Comparison of ENCODE assay signal across 10 cellular contexts in the genomic region with DNA sequence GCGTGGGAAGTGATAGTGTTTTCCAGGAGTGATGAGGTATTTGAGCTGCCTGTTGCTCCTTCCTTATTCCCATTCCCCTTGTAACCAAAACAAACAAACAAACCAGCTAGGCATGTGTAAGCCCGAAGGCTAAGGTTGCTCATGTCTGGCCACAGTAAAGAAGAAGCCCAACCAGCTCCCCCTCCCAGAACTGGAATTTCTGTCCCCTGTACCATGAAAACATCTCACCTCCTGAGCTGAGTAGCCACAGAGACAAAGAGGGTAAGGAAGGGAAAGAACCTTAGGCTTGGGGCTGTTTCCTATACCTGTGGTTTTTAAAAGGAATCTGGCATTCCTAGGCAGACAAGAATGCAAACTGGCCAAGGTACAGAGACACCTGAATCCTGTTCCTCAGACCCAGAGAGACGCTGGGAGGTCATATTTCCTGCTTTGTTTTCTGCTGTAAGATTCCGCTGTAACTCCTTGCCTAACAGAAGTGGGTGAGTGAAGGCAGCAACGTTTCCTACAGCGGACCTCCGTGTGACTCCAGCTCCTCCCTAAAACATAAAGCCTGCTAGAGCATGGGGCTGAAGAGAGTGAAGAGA. TPM values are rescaled to one million over a fixed set of nuclear protein-coding genes. Genes with fewer than 3 reads are reported as not detected.
A peak's percentile ranks its signal among the peaks of the same experiment; 100 is the strongest.
DNase-seq lines count a peak whose midpoint lies in the region; ATAC-seq and TF ChIP-seq lines count a peak whose summit lies in the region.
"Had no signal": no experiment of that assay in that cellular context is flagged by ENCODE, and none has a peak within 500 bp of the region (broad histone marks: within the 10 kb centered on the region; RNA-seq: fewer than 3 reads in every experiment).

No MANE protein-coding gene starts in this region.

- no peaks in the 10 kb centered on the region for H3K9me3 ChIP-seq in spleen

- peak overlapping the region in 5 of 8 donors; percentile 13 to 60 (median 55) for H3K27ac ChIP-seq in spleen

- H3K4me3 ChIP-seq in spleen, result no peak overlapping the region

- intact Hi-C loops in spleen (cut with DNase I; ENCODE audit: low total_unique reads), result no loop called here

- peak; percentile 88 for DNase-seq in HT-29 (ENCODE audit: low spot score)
- peak; percentile 73 for DNase-seq in amniotic epithelial cell (ENCODE audit: low read depth)
- peak; percentile 57 for DNase-seq in kidney glomerular epithelial cell (lab: John Stamatoyannopoulos, UW)
- DNase-seq in spleen, result no peak
- no peak for DNase-seq in activated CD4-positive, CD25-positive, alpha-beta regulatory T cell treated with anti-CD3 and anti-CD28 coated beads, Interleukin-2, amount 50 U/mL, for 72 hours
- no peak for DNase-seq in activated CD4-positive, alpha-beta T cell treated with anti-CD3 and anti-CD28 coated beads for 1 hour
- DNase-seq: activated B cell treated with CpG ODN at 0.5 μM for 24 hours; stimulated activated CD4-positive, alpha-beta T cell treated with anti-CD3 and anti-CD28 coated beads, Interleukin-2, amount 100 ng/mL, for 24 hours had no signal

- ATAC-seq in HG03135 (IDR thresholded peaks at IDR 0.05; ENCODE audit: unreplicated experiment) (no peak), GM21390 (IDR thresholded peaks at IDR 0.05; ENCODE audit: unreplicated experiment) (no peak)

- peaks cover 11 to 56% (median 39%) of the 10 kb centered on the region in 6 donors for H3K4me1 ChIP-seq in spleen

- H3K36me3 ChIP-seq in spleen, result no peaks in the 10 kb centered on the region

- H3K27me3 ChIP-seq in spleen (replicated peaks in 1 of 7), result peaks cover 0 to 32% (median 0%) of the 10 kb centered on the region in 7 donors

- no peak for TF ChIP-seq CTCF in spleen (IDR thresholded peaks at IDR 0.05 in 8 of 11, conservative IDR thresholded peaks at IDR 0.05 in 3 of 11)

- 25 to 44% (median 28%) methylated on average over 7 of the region's 7 CpGs for WGBS in spleen, 5 donors

- TF ChIP-seq POLR2A in spleen (IDR thresholded peaks at IDR 0.05), result no peak

RNA-seq across cellular contexts. Expression of gene RAB4A, which starts 41.7 kb away (rescaled TPM):
- 47.3 and 53.4 TPM in 2 replicates for total RNA-seq in HT-29 (2014; rRNA removed; shearing (Covaris generic))
- total RNA-seq in spleen, result 10 to 100 TPM; 19.7 to 49.8 (median 35.3) TPM
- polyA plus RNA-seq in spleen, result 10 to 100 TPM; 20.7 to 23.3 (median 22.2) TPM

Comparison
In these comparisons a context has a peak if more than half of its experiments do, and no peak if none do; other contexts are left out.
1. DNase-seq: peak in HT-29 (single experiment), amniotic epithelial cell (single experiment) and kidney glomerular epithelial cell (single experiment); none in spleen (single experiment), activated CD4-positive, CD25-positive, alpha-beta regulatory T cell treated with anti-CD3 and anti-CD28 coated beads, Interleukin-2, amount 50 U/mL, for 72 hours (single experiment) and activated CD4-positive, alpha-beta T cell treated with anti-CD3 and anti-CD28 coated beads for 1 hour (single experiment).